ENCODE assay signal across 12 cellular contexts in the genomic region with DNA sequence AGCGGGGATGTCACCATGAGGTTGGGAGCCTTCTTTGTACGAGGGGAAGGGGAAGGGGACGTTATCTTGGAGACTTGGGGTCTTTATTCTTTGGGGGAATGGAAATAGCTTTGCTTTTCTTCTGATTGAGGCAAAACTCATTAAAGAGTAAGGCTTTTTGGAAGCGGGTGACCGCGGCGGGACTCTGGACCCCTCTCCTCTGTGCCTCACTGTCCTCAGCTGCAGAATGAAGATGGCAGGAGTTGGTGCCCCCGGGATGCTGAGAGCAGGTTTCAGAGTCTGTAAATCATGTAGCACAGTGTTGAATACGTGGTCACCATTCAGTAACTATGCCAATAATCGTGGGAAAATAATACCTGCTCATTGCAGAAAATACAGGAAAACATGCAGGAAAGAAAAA. TPM values are rescaled to one million over a fixed set of nuclear protein-coding genes. Genes with fewer than 3 reads are reported as not detected.
DNase-seq lines count a peak whose midpoint lies in the region; ATAC-seq and TF ChIP-seq lines count a peak whose summit lies in the region.
"Had no signal": no experiment of that assay in that cellular context is flagged by ENCODE, and none has a peak within 500 bp of the region (broad histone marks: within the 10 kb centered on the region; RNA-seq: fewer than 3 reads in every experiment).

No MANE protein-coding gene starts in this region.

- POLR2A ChIA-PET in CD4-positive, alpha-beta memory T cell (lab: Charles Lee; ENCODE audit: partially characterized antibody) = interaction anchor here (1.5 to 2.0 kb wide), 2 partner anchors 79 to 107 kb away, joined by 4 to 7 read pairs; a partner anchor contains a TSS

- peaks cover 0 to 6% (median 5%) of the 10 kb centered on the region in 8 donors for H3K9me3 Mint-ChIP-seq in CD4-positive, alpha-beta memory T cell
- H3K9me3 Mint-ChIP-seq: endodermal cell had no signal

- H3K36me3 ChIP-seq in CD4-positive, alpha-beta memory T cell (ENCODE audit: insufficient read depth, low read length) = no peaks in the 10 kb centered on the region
- H3K36me3 ChIP-seq in esophagus (ENCODE audit: control insufficient read depth in 2 of 2, insufficient read depth in 2 of 2, low read length in 1 of 2) = no peaks in the 10 kb centered on the region
- no peaks in the 10 kb centered on the region for H3K36me3 ChIP-seq in rectal smooth muscle tissue (ENCODE audit: control insufficient read depth, insufficient read depth, low read length)

- no peaks in the 10 kb centered on the region for H3K27me3 ChIP-seq in CD4-positive, alpha-beta memory T cell (ENCODE audit: insufficient read depth, low read length)
- H3K27me3 ChIP-seq in esophagus (ENCODE audit: control insufficient read depth in 1 of 2, insufficient read depth in 2 of 2, low read length in 2 of 2) (no peaks in the 10 kb centered on the region), rectal smooth muscle tissue (ENCODE audit: control insufficient read depth, insufficient read depth, low read length) (no peaks in the 10 kb centered on the region)

- TF ChIP-seq POLR2A in NB4 (IDR thresholded peaks at IDR 0.05; ENCODE audit: extremely low read depth, insufficient read length) = no peak

- H3K4me3 ChIP-seq in CD4-positive, alpha-beta memory T cell (ENCODE audit: low read length in 2 of 2) = peak overlapping the region; percentile 30 to 53
- peak overlapping the region; percentile 47 for H3K4me3 ChIP-seq in NB4 (ENCODE audit: low read depth, low read length)
- H3K4me3 ChIP-seq in esophagus (ENCODE audit: low read depth in 1 of 2, low read length in 2 of 2) = peak overlapping the region; percentile 35 to 59
- H3K4me3 ChIP-seq in rectal smooth muscle tissue (ENCODE audit: low read length) = peak overlapping the region; percentile 65

- H3K4me1 ChIP-seq in CD4-positive, alpha-beta memory T cell (ENCODE audit: insufficient read depth, low read length) = peaks cover 51% of the 10 kb centered on the region
- H3K4me1 ChIP-seq in esophagus (ENCODE audit: control insufficient read depth in 2 of 2, insufficient read depth in 2 of 2, low read length in 1 of 2) (peaks cover 0 to 7% of the 10 kb centered on the region in 2 donors), rectal smooth muscle tissue (ENCODE audit: control insufficient read depth, insufficient read depth, low read length) (peaks cover 5% of the 10 kb centered on the region)

- intact Hi-C loops in CD4-positive, alpha-beta memory T cell (cut with micrococcal nuclease) = no loop called here

- WGBS in esophagus, 2 donors = 58 to 59% methylated on average over 10 of the region's 10 CpGs

- no peak overlapping the region for H3K9ac ChIP-seq in rectal smooth muscle tissue (ENCODE audit: low read length)

- CTCF ChIA-PET in CD4-positive, alpha-beta memory T cell (lab: Charles Lee; ENCODE audit: partially characterized antibody) = no interaction called here

- H3K4me3 Mint-ChIP-seq in CD4-positive, alpha-beta memory T cell = peak overlapping the region; percentile 84 to 91 (median 89)

- peaks cover 0 to 2% of the 10 kb centered on the region in 2 donors for H3K27me3 Mint-ChIP-seq in CD4-positive, alpha-beta memory T cell

- peaks cover 3 to 10% of the 10 kb centered on the region in 2 donors for H3K36me3 Mint-ChIP-seq in CD4-positive, alpha-beta memory T cell

- TF ChIP-seq CTCF in NB4 (IDR thresholded peaks at IDR 0.05; ENCODE audit: low read depth, low read length) = no peak

- no peak for ATAC-seq in GM19395 (IDR thresholded peaks at IDR 0.05; ENCODE audit: unreplicated experiment)

- H3K27ac Mint-ChIP-seq in CD4-positive, alpha-beta memory T cell = peak overlapping the region; percentile 77 to 94 (median 85)
- H3K27ac Mint-ChIP-seq: endodermal cell had no signal

- no peak for DNase-seq in CD4-positive, alpha-beta memory T cell
- DNase-seq in NB4 (ENCODE audit: low read depth) (no peak), NCI-H2029 treated with DMSO at 0.1 percent for 48 hours (lab: John Stamatoyannopoulos, UW) (no peak), NCI-H2227 (lab: John Stamatoyannopoulos, UW; ENCODE audit: unreplicated experiment) (no peak), kidney glomerular epithelial cell (lab: John Stamatoyannopoulos, UW) (no peak)
- DNase-seq: NCI-H2107, occipital lobe had no signal

- H3K27ac ChIP-seq in CD4-positive, alpha-beta memory T cell (ENCODE audit: low read depth, low read length) = no peak overlapping the region
- H3K27ac ChIP-seq in esophagus (ENCODE audit: low read depth in 2 of 2, low read length in 1 of 2) (peak overlapping the region; percentile 31 to 83), rectal smooth muscle tissue (ENCODE audit: low read depth, low read length) (no peak overlapping the region)

- H3K4me1 Mint-ChIP-seq in CD4-positive, alpha-beta memory T cell = peaks cover 24 to 65% (median 41%) of the 10 kb centered on the region in 4 donors

- H3K9me3 ChIP-seq in CD4-positive, alpha-beta memory T cell (ENCODE audit: control insufficient read depth in 1 of 2, low read length in 2 of 2) = no peaks in the 10 kb centered on the region
- no peaks in the 10 kb centered on the region for H3K9me3 ChIP-seq in esophagus (ENCODE audit: control insufficient read depth in 2 of 2, insufficient read depth in 1 of 2, low read depth in 1 of 2, low read length in 1 of 2)

RNA-seq across cellular contexts. Expression of a gene that starts 32.1 kb away (rescaled TPM):
- not detected for total RNA-seq in CD4-positive, alpha-beta memory T cell
- polyA plus RNA-seq in CD4-positive, alpha-beta memory T cell = not detected
- not detected for polyA plus RNA-seq in esophagus
- total RNA-seq: endodermal cell, occipital lobe, subcutaneous adipose tissue had no signal

RNA-seq across cellular contexts. Expression of a gene that starts 32.3 kb away (rescaled TPM):
- 10 to 100 TPM; 62.2 to 67.7 TPM for total RNA-seq in CD4-positive, alpha-beta memory T cell
- polyA plus RNA-seq in CD4-positive, alpha-beta memory T cell = 1 to 10 TPM in 1 of 2 donors, under 1 TPM in 1; 0.57 to 4.9 TPM
- polyA plus RNA-seq in esophagus = 10 to 100 TPM in 1 of 2 donors, 1 to 10 TPM in 1; 9.7 to 19.4 TPM

Comparison
In these comparisons a context has a peak if more than half of its experiments do, and no peak if none do; other contexts are left out.
1. H3K27ac ChIP-seq: peak in esophagus (2 of 2); none in CD4-positive, alpha-beta memory T cell (single experiment) and rectal smooth muscle tissue (single experiment).
2. Peak in every context shown above with its lines, with median percentiles within 50 percentile points of each other: H3K4me3 ChIP-seq.